Comparison of ENCODE assay signal across 1 cellular context in genomic region chr1:116359060-116359830, GRCh38.
TF ChIP-seq lines count a peak whose summit lies in the region.

No MANE protein-coding gene starts in this region.

TF ChIP-seq in K562, 482 proteins besides CTCF, POLR2A, EP300 and RAD21:
- TF ChIP-seq RCOR1 (IDR thresholded peaks at IDR 0.05; ENCODE audit: borderline replicate concordance in 1 of 2, low read depth in 2 of 2, low read length in 2 of 2), result peak; percentile 92 to 94
- TF ChIP-seq POU5F1 (IDR thresholded peaks at IDR 0.05; ENCODE audit: borderline replicate concordance, low read depth, low read length, partially characterized antibody), result no peak
- no peak for TF ChIP-seq CEBPG (CRISPR knock-in tag; IDR thresholded peaks at IDR 0.05)
- peak in 1 of 2 experiments; percentile 47; a peak in 1 of 4 replicates for TF ChIP-seq CEBPG (tag; conservative IDR thresholded peaks at IDR 0.05 in 1 of 2, IDR thresholded peaks at IDR 0.05 in 1 of 2)
- TF ChIP-seq, protein P1, sequence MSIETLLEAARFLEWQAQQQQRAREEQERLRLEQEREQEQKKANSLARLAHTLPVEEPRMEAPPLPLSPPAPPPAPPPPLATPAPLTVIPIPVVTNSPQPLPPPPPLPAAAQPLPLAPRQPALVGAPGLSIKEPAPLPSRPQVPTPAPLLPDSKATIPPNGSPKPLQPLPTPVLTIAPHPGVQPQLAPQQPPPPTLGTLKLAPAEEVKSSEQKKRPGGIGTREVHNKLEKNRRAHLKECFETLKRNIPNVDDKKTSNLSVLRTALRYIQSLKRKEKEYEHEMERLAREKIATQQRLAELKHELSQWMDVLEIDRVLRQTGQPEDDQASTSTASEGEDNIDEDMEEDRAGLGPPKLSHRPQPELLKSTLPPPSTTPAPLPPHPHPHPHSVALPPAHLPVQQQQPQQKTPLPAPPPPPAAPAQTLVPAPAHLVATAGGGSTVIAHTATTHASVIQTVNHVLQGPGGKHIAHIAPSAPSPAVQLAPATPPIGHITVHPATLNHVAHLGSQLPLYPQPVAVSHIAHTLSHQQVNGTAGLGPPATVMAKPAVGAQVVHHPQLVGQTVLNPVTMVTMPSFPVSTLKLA (conservative IDR thresholded peaks at IDR 0.05), result 0 out of 4 replicates have a peak, but pooled peaks of 1 of the 2 experiments have one; percentile 21
- TF ChIP-seq MEIS2 (IDR thresholded peaks at IDR 0.05; ENCODE audit: partially characterized antibody), result peak; percentile 97
- no peak for TF ChIP-seq SOX6 (IDR thresholded peaks at IDR 0.05)
- peak; percentile 29; the same call in 1 of the 2 replicates for TF ChIP-seq CBFA2T3 (IDR thresholded peaks at IDR 0.05)
- TF ChIP-seq PML (IDR thresholded peaks at IDR 0.05; ENCODE audit: low read length), result no peak
- TF ChIP-seq ZNF668 (CRISPR knock-in tag; IDR thresholded peaks at IDR 0.05), result no peak
- TF ChIP-seq HDAC2 (IDR thresholded peaks at IDR 0.05), result peak; percentile 86
- TF ChIP-seq CEBPB (tag; IDR thresholded peaks at IDR 0.05), result peak; percentile 78
- TF ChIP-seq TEAD4 (IDR thresholded peaks at IDR 0.05; ENCODE audit: low read length), result peak; percentile 18; the same call in 1 of the 2 replicates
- no peak for TF ChIP-seq TEAD4 (CRISPR knock-in tag; IDR thresholded peaks at IDR 0.05; ENCODE audit: borderline replicate concordance)
- peak in 1 of 2 experiments; percentile 46; a peak in 1 of 4 replicates for TF ChIP-seq TEAD1 (CRISPR knock-in tag; IDR thresholded peaks at IDR 0.05)
- peak; percentile 33; the same call in 1 of the 2 replicates for TF ChIP-seq FOSL1 (tag; conservative IDR thresholded peaks at IDR 0.05)
- TF ChIP-seq KDM1A (IDR thresholded peaks at IDR 0.05), result peak; percentile 97 to 98
- TF ChIP-seq HDAC1 (IDR thresholded peaks at IDR 0.05), result peak in 1 of 2 experiments; percentile 87; a peak in 2 of 4 replicates
- TF ChIP-seq PKNOX1 (IDR thresholded peaks at IDR 0.05), result peak; percentile 76
- TF ChIP-seq, protein P2, sequence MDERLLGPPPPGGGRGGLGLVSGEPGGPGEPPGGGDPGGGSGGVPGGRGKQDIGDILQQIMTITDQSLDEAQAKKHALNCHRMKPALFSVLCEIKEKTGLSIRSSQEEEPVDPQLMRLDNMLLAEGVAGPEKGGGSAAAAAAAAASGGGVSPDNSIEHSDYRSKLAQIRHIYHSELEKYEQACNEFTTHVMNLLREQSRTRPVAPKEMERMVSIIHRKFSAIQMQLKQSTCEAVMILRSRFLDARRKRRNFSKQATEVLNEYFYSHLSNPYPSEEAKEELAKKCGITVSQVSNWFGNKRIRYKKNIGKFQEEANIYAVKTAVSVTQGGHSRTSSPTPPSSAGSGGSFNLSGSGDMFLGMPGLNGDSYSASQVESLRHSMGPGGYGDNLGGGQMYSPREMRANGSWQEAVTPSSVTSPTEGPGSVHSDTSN (CRISPR knock-in tag; IDR thresholded peaks at IDR 0.05; ENCODE audit: low read depth), result no peak
- TF ChIP-seq, protein P2 (tag; conservative IDR thresholded peaks at IDR 0.05; ENCODE audit: low read depth), result peak; percentile 96
- TF ChIP-seq, protein P3, sequence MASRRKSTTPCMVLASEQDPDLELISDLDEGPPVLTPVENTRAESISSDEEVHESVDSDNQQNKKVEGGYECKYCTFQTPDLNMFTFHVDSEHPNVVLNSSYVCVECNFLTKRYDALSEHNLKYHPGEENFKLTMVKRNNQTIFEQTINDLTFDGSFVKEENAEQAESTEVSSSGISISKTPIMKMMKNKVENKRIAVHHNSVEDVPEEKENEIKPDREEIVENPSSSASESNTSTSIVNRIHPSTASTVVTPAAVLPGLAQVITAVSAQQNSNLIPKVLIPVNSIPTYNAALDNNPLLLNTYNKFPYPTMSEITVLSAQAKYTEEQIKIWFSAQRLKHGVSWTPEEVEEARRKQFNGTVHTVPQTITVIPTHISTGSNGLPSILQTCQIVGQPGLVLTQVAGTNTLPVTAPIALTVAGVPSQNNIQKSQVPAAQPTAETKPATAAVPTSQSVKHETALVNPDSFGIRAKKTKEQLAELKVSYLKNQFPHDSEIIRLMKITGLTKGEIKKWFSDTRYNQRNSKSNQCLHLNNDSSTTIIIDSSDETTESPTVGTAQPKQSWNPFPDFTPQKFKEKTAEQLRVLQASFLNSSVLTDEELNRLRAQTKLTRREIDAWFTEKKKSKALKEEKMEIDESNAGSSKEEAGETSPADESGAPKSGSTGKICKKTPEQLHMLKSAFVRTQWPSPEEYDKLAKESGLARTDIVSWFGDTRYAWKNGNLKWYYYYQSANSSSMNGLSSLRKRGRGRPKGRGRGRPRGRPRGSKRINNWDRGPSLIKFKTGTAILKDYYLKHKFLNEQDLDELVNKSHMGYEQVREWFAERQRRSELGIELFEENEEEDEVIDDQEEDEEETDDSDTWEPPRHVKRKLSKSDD (conservative IDR thresholded peaks at IDR 0.05; ENCODE audit: low read length), result no peak
- TF ChIP-seq NFIC (IDR thresholded peaks at IDR 0.05), result peak; percentile 28; the same call in 1 of the 2 replicates
- no peak for TF ChIP-seq RBM25 (IDR thresholded peaks at IDR 0.05; ENCODE audit: low read depth, low read length, severe bottlenecking)
- TF ChIP-seq MYNN (IDR thresholded peaks at IDR 0.05), result no peak
- no peak for TF ChIP-seq MYNN (CRISPR knock-in tag; IDR thresholded peaks at IDR 0.05)
